20 cellular contexts compared by ENCODE assay signal in the genomic region with DNA sequence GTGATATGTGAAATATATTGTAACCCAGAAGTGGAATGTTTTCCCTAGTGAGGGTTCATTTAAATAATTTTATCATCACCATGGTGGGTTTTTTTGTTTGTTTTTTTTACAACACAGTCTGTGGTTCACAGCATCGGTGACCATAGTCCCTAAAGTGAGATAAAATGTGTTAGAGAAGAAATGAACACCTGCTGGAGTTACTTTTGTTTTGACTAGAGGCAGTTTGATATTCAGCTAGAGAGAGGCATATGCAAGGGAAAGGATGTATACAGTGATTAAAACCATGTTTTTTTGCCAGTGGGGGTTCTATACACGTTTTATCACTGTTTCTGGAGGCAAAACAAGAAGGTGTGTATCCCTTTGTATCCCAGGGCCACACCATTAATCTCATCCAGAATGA.
DNase-seq lines count a peak whose midpoint lies in the region; ATAC-seq and TF ChIP-seq lines count a peak whose summit lies in the region.
"Had no signal": no experiment of that assay in that cellular context is flagged by ENCODE, and none has a peak within 500 bp of the region (broad histone marks: within the 10 kb centered on the region; RNA-seq: fewer than 3 reads in every experiment).

No MANE protein-coding gene starts in this region.

- H3K4me1 ChIP-seq in HCT116 (ENCODE audit: control insufficient read depth in 1 of 2, insufficient read depth in 2 of 2, low read length in 2 of 2): no peaks in the 10 kb centered on the region
- H3K4me1 ChIP-seq in naive thymus-derived CD4-positive, alpha-beta T cell (ENCODE audit: control insufficient read depth in 2 of 2, insufficient read depth in 2 of 2, low read length in 2 of 2): no peaks in the 10 kb centered on the region
- H3K4me1 ChIP-seq: A549 had no signal

- H3K9me2 ChIP-seq in HCT116 (ENCODE audit: insufficient read depth) (no peaks in the 10 kb centered on the region), SU-DHL-6 (replicated peaks; ENCODE audit: insufficient read depth, low read length) (no peaks in the 10 kb centered on the region)

- POLR2A ChIA-PET in HCT116 (lab: Charles Lee): no interaction called here
- POLR2A ChIA-PET in naive thymus-derived CD4-positive, alpha-beta T cell (lab: Charles Lee): no interaction called here

- H3K36me3 ChIP-seq in HCT116 (ENCODE audit: control insufficient read depth in 1 of 2, insufficient read depth in 2 of 2, low read length in 2 of 2) (no peaks in the 10 kb centered on the region), SU-DHL-6 (ENCODE audit: low read length) (no peaks in the 10 kb centered on the region)
- H3K36me3 ChIP-seq in naive thymus-derived CD4-positive, alpha-beta T cell (ENCODE audit: control insufficient read depth in 2 of 3, insufficient read depth in 3 of 3, low read length in 3 of 3): no peaks in the 10 kb centered on the region

- H3K27ac ChIP-seq in HCT116 (ENCODE audit: low read depth, low read length): no peak overlapping the region
- no peak overlapping the region for H3K27ac ChIP-seq in SU-DHL-6 (ENCODE audit: low read depth, low read length)
- no peak overlapping the region for H3K27ac ChIP-seq in naive thymus-derived CD4-positive, alpha-beta T cell (ENCODE audit: low read depth, low read length)
- H3K27ac ChIP-seq: 22Rv1, A549, C4-2B had no signal

- RAD21 ChIA-PET in HCT116 (lab: Charles Lee; ENCODE audit: low non-redundant PET in 1 of 2, low total read pairs in 2 of 2, uncharacterized antibody in 2 of 2, unreplicated experiment in 2 of 2): no interaction called here

- H3K9me3 ChIP-seq in HCT116 (ENCODE audit: control insufficient read depth in 1 of 2, insufficient read depth in 1 of 2, low read depth in 1 of 2, low read length in 2 of 2) (no peaks in the 10 kb centered on the region), SU-DHL-6 (ENCODE audit: insufficient read depth, low read length) (no peaks in the 10 kb centered on the region)
- peaks cover 0 to 7% (median 0%) of the 10 kb centered on the region in 3 experiments for H3K9me3 ChIP-seq in naive thymus-derived CD4-positive, alpha-beta T cell (ENCODE audit: control insufficient read depth in 2 of 3, low read length in 3 of 3)
- H3K9me3 ChIP-seq: A549 had no signal

- H3K4me2 ChIP-seq in HCT116 (ENCODE audit: low read length) (no peak overlapping the region), SU-DHL-6 (ENCODE audit: low read depth, low read length, poor library complexity, severe bottlenecking) (no peak overlapping the region)
- H3K4me2 ChIP-seq: A549, GM23338 had no signal

- TF ChIP-seq POLR2A in HCT116 (IDR thresholded peaks at IDR 0.05; ENCODE audit: borderline replicate concordance, extremely low read depth, insufficient read depth, insufficient read length): no peak

- no peaks in the 10 kb centered on the region for H3K27me3 Mint-ChIP-seq in naive thymus-derived CD4-positive, alpha-beta T cell
- H3K27me3 Mint-ChIP-seq: CD4-positive, alpha-beta T cell; IgD-negative memory B cell had no signal

- CTCF ChIA-PET in HCT116 (lab: Charles Lee): no interaction called here
- CTCF ChIA-PET in naive thymus-derived CD4-positive, alpha-beta T cell (lab: Charles Lee): no interaction called here

- H4K20me1 ChIP-seq in HCT116 (ENCODE audit: insufficient read depth) (no peaks in the 10 kb centered on the region), SU-DHL-6 (ENCODE audit: low read depth, low read length) (no peaks in the 10 kb centered on the region)

- H3K9ac ChIP-seq in HCT116 (ENCODE audit: low read length): no peak overlapping the region
- H3K9ac ChIP-seq in SU-DHL-6 (ENCODE audit: low read length): no peak overlapping the region

- H3K27me3 ChIP-seq in HCT116 (ENCODE audit: insufficient read depth, low read length) (no peaks in the 10 kb centered on the region), SU-DHL-6 (ENCODE audit: low read length) (no peaks in the 10 kb centered on the region)
- no peaks in the 10 kb centered on the region for H3K27me3 ChIP-seq in naive thymus-derived CD4-positive, alpha-beta T cell (ENCODE audit: control insufficient read depth in 2 of 2, insufficient read depth in 2 of 2, low read length in 2 of 2)

- no peak overlapping the region for H3K27ac Mint-ChIP-seq in naive thymus-derived CD4-positive, alpha-beta T cell
- H3K27ac Mint-ChIP-seq: CD4-positive, alpha-beta T cell; GM23338; HFFc6; IgD-negative memory B cell had no signal

- intact Hi-C loops in HCT116 (cut with micrococcal nuclease): no loop called here
- intact Hi-C loops in naive thymus-derived CD4-positive, alpha-beta T cell (cut with micrococcal nuclease): no loop called here

- H3F3A ChIP-seq in SU-DHL-6 (ENCODE audit: insufficient read depth): no peaks in the 10 kb centered on the region

- H2AFZ ChIP-seq in HCT116 (ENCODE audit: low read depth, low read length, poor library complexity, severe bottlenecking) (peak overlapping the region; percentile 6), SU-DHL-6 (ENCODE audit: low read depth, low read length, severe bottlenecking) (peak overlapping the region; percentile 94)
- H2AFZ ChIP-seq: GM23338 had no signal

- no TSS peak for BruUV-seq in HCT116 (replicated peaks; lab: Mats Ljungman, UMichigan)

- H3K36me3 Mint-ChIP-seq in naive thymus-derived CD4-positive, alpha-beta T cell: no peaks in the 10 kb centered on the region

- DNase-seq in NCI-H1417 (lab: John Stamatoyannopoulos, UW) (peak in 2 of 3 experiments; percentile 6 to 48), NCI-H1417 treated with DMSO at 0.1 percent for 48 hours (lab: John Stamatoyannopoulos, UW) (no peak), HCT116 (ENCODE audit: low read depth, low spot score) (no peak), NCI-H2081 treated with DMSO at 0.1 percent for 48 hours (lab: John Stamatoyannopoulos, UW) (peak; percentile 10)
- DNase-seq in activated CD8-positive, alpha-beta memory T cell treated with anti-CD3 and anti-CD28 coated beads, Interleukin-2, amount 50 U/mL, for 4 hours: no peak
- DNase-seq in naive thymus-derived CD4-positive, alpha-beta T cell: no peak
- DNase-seq: AML-193; CD4-positive, alpha-beta T cell; DMS79 treated with DMSO at 0.1 percent for 48 hours; GF-D8; HCEC 1CT; HFFc6 had no signal

- no peak overlapping the region for H3K4me3 Mint-ChIP-seq in naive thymus-derived CD4-positive, alpha-beta T cell
- H3K4me3 Mint-ChIP-seq: CD4-positive, alpha-beta T cell; GM23338; HFFc6; IgD-negative memory B cell had no signal

- TF ChIP-seq CTCF in HCT116 (IDR thresholded peaks at IDR 0.05 in 2 of 3, conservative IDR thresholded peaks at IDR 0.05 in 1 of 3; ENCODE audit: borderline replicate concordance in 1 of 3, insufficient read depth in 1 of 3, low read depth in 2 of 3, low read length in 2 of 3) (no peak), SU-DHL-6 (IDR thresholded peaks at IDR 0.05; ENCODE audit: insufficient read depth, low read length, poor library complexity, severe bottlenecking) (no peak)

- ATAC-seq in HCT116 (no peak), HG03095 (IDR thresholded peaks at IDR 0.05; ENCODE audit: unreplicated experiment) (no peak)
- ATAC-seq in naive thymus-derived CD4-positive, alpha-beta T cell: no peak
- ATAC-seq: A549, GM23338, HepG2 had no signal

- H3K4me1 Mint-ChIP-seq in naive thymus-derived CD4-positive, alpha-beta T cell: no peaks in the 10 kb centered on the region
- H3K4me1 Mint-ChIP-seq: GM23338, IgD-negative memory B cell had no signal

- TF ChIP-seq RAD21 in HCT116 (IDR thresholded peaks at IDR 0.05; ENCODE audit: low read depth): no peak

- H3K4me3 ChIP-seq in HCT116 (replicated peaks in 1 of 2; ENCODE audit: low read depth in 1 of 2, low read length in 2 of 2) (no peak overlapping the region), SU-DHL-6 (ENCODE audit: insufficient read depth, low read length, poor library complexity, severe bottlenecking) (no peak overlapping the region)
- H3K4me3 ChIP-seq in naive thymus-derived CD4-positive, alpha-beta T cell (ENCODE audit: low read length): no peak overlapping the region
- H3K4me3 ChIP-seq: A549, GM23338 had no signal

- no peaks in the 10 kb centered on the region for H3K79me2 ChIP-seq in HCT116 (ENCODE audit: insufficient read depth, low read length)
- no peaks in the 10 kb centered on the region for H3K79me2 ChIP-seq in SU-DHL-6 (ENCODE audit: insufficient read depth, low read length)

- peaks cover 0 to 21% (median 10%) of the 10 kb centered on the region in 11 donors for H3K9me3 Mint-ChIP-seq in naive thymus-derived CD4-positive, alpha-beta T cell
- H3K9me3 Mint-ChIP-seq: GM23338 had no signal

TF ChIP-seq in HCT116, 20 proteins besides CTCF, POLR2A, EP300 and RAD21:
- TF ChIP-seq TCF7L2 (IDR thresholded peaks at IDR 0.05; ENCODE audit: borderline replicate concordance, extremely low read depth, insufficient read depth, insufficient read length) (no peak), ZNF274 (IDR thresholded peaks at IDR 0.05; ENCODE audit: low read depth, low read length) (no peak)

Comparison
In these comparisons a context has a peak if more than half of its experiments do, and no peak if none do; other contexts are left out.
1. DNase-seq: peak in NCI-H1417 (2 of 3) and NCI-H2081 treated with DMSO at 0.1 percent for 48 hours (single experiment); none in NCI-H1417 treated with DMSO at 0.1 percent for 48 hours (single experiment), HCT116 (single experiment), activated CD8-positive, alpha-beta memory T cell treated with anti-CD3 and anti-CD28 coated beads, Interleukin-2, amount 50 U/mL, for 4 hours (single experiment) and naive thymus-derived CD4-positive, alpha-beta T cell (0 of 9).